Comparison of ENCODE assay signal across 18 cellular contexts in the genomic region with DNA sequence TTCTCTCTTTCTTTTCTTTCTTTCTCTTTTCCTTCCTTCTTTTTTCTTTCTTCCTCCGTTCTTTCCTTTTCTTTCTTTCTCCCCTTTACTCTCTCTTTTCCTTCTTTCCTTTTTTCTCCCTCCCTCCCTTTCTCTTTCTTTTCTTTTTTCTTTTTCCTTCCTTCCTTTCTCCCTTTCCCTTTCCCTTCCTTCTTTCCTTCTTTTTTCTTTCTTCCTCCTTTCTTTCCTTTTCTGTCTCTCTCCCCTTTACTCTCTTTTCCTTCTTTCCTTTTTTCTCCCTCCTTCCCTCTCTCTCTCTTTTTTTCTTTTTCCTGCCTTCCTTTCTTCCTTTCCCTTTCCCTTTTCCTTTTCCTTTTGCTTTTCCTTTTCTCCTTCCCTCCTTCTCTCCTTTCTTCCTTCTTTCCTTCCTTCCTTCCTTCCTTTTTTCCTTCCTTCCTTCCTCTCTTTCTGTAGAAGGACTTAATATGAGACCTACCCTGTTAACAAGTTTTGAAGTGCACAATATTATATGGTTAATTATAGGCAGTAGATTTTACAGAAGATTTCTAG.
DNase-seq lines count a peak whose midpoint lies in the region; ATAC-seq and TF ChIP-seq lines count a peak whose summit lies in the region.
"Had no signal": no experiment of that assay in that cellular context is flagged by ENCODE, and none has a peak within 500 bp of the region (broad histone marks: within the 10 kb centered on the region; RNA-seq: fewer than 3 reads in every experiment).

No MANE protein-coding gene starts in this region.

- H3K36me3 ChIP-seq in breast epithelium (no peaks in the 10 kb centered on the region), HEK293 (ENCODE audit: control insufficient read depth in 2 of 2, insufficient read depth in 1 of 2, low read length in 2 of 2) (no peaks in the 10 kb centered on the region)
- H3K36me3 ChIP-seq: BE2C, HAP-1 had no signal

- no peak for ATAC-seq in central memory CD8-positive, alpha-beta T cell (replicated peaks; ENCODE audit: extremely low read depth, poor library complexity, severe bottlenecking)
- no peak for ATAC-seq in HG03520 (IDR thresholded peaks at IDR 0.05; ENCODE audit: unreplicated experiment)
- ATAC-seq: GM12878 had no signal

- BruUV-seq in MCF 10A (replicated peaks; lab: Mats Ljungman, UMichigan), result no TSS peak

- POLR2A ChIA-PET in MCF 10A (lab: Yijun Ruan, JAX), result no interaction called here
- POLR2A ChIA-PET in HEK293 (lab: Yijun Ruan, JAX), result no interaction called here

- H3K36me3 Mint-ChIP-seq in MCF 10A (ENCODE audit: insufficient read depth, unreplicated experiment), result peaks cover 10% of the 10 kb centered on the region
- no peaks in the 10 kb centered on the region for H3K36me3 Mint-ChIP-seq in central memory CD8-positive, alpha-beta T cell (ENCODE audit: insufficient read depth)
- H3K36me3 Mint-ChIP-seq: CD4-positive, alpha-beta memory T cell had no signal

- TF ChIP-seq CTCF in MCF 10A (IDR thresholded peaks at IDR 0.05; ENCODE audit: unreplicated experiment) (no peak), breast epithelium (IDR thresholded peaks at IDR 0.05) (no peak), HEK293 (tag by site-specific recombination; IDR thresholded peaks at IDR 0.05) (no peak)

- no peaks in the 10 kb centered on the region for H3K4me1 Mint-ChIP-seq in MCF 10A (ENCODE audit: insufficient read depth, unreplicated experiment)
- H3K4me1 Mint-ChIP-seq in central memory CD8-positive, alpha-beta T cell, result no peaks in the 10 kb centered on the region
- H3K4me1 Mint-ChIP-seq: CD4-positive, alpha-beta memory T cell; IgD-negative memory B cell had no signal

- CTCF ChIA-PET in MCF 10A (lab: Yijun Ruan, JAX) (interaction anchor here (0.6 to 0.8 kb wide), 2 partner anchors 539 to 1540 kb away, joined by 3 read pairs; no protein-coding TSS in a partner anchor), HEK293 (lab: Yijun Ruan, JAX) (no interaction called here)

- H3K27me3 ChIP-seq in breast epithelium, result no peaks in the 10 kb centered on the region
- H3K27me3 ChIP-seq: BE2C had no signal

- H3K27ac ChIP-seq in breast epithelium (no peak overlapping the region), HEK293 (ENCODE audit: extremely low read depth, low read depth, low read length) (no peak overlapping the region)

- intact Hi-C loops in MCF 10A (cut with micrococcal nuclease) (no loop called here), breast epithelium (cut with DNase I; ENCODE audit: low total_unique reads) (no loop called here)

- H3K4me3 Mint-ChIP-seq in MCF 10A (ENCODE audit: unreplicated experiment), result no peak overlapping the region
- H3K4me3 Mint-ChIP-seq in central memory CD8-positive, alpha-beta T cell, result no peak overlapping the region
- H3K4me3 Mint-ChIP-seq: CD4-positive, alpha-beta memory T cell; IgD-negative memory B cell had no signal

- H3K9me3 ChIP-seq in breast epithelium (no peaks in the 10 kb centered on the region), HEK293 (ENCODE audit: control insufficient read depth, insufficient read depth, low read depth, low read length) (no peaks in the 10 kb centered on the region)
- H3K9me3 ChIP-seq: BE2C, HAP-1 had no signal

- peak overlapping the region; percentile 22 for H3K27ac Mint-ChIP-seq in MCF 10A (ENCODE audit: low read depth, unreplicated experiment)
- peak overlapping the region; percentile 20 for H3K27ac Mint-ChIP-seq in central memory CD8-positive, alpha-beta T cell (ENCODE audit: low read depth)
- H3K27ac Mint-ChIP-seq: CD4-positive, alpha-beta memory T cell had no signal

- peaks cover 3% of the 10 kb centered on the region for H3K9me3 Mint-ChIP-seq in MCF 10A (ENCODE audit: unreplicated experiment)
- H3K9me3 Mint-ChIP-seq in central memory CD8-positive, alpha-beta T cell, result no peaks in the 10 kb centered on the region

- H3K4me1 ChIP-seq in breast epithelium (no peaks in the 10 kb centered on the region), HEK293 (ENCODE audit: control insufficient read depth, insufficient read depth, low read length) (no peaks in the 10 kb centered on the region)
- H3K4me1 ChIP-seq: HAP-1 had no signal

- no peak for DNase-seq in MCF 10A (ENCODE audit: unreplicated experiment)
- no peak for DNase-seq in breast epithelium (ENCODE audit: low spot score in 2 of 2)
- no peak for DNase-seq in central memory CD8-positive, alpha-beta T cell (ENCODE audit: low spot score in 2 of 2)
- no peak for DNase-seq in NCI-H146 (lab: John Stamatoyannopoulos, UW)
- DNase-seq in COLO829 (ENCODE audit: low spot score), result no peak
- DNase-seq: BE2C; C1 segment of cervical spinal cord; CD4-positive, alpha-beta memory T cell; COR-L47; DMS 273 treated with DMSO at 0.1 percent for 48 hours; DND-41; EL; KG1 had no signal

- no peak for TF ChIP-seq POLR2A in breast epithelium (IDR thresholded peaks at IDR 0.05)

- H3K27me3 Mint-ChIP-seq in MCF 10A (ENCODE audit: insufficient read depth, unreplicated experiment), result no peaks in the 10 kb centered on the region
- peaks cover 21% of the 10 kb centered on the region for H3K27me3 Mint-ChIP-seq in central memory CD8-positive, alpha-beta T cell

- H3K4me3 ChIP-seq in breast epithelium, result no peak overlapping the region
- H3K4me3 ChIP-seq in HEK293 (ENCODE audit: low read depth, low read length), result no peak overlapping the region
- H3K4me3 ChIP-seq: GM12878, HAP-1 had no signal

TF ChIP-seq in HEK293, 187 proteins besides CTCF, POLR2A, EP300 and RAD21:
- TF ChIP-seq ZNF571 (tag by site-specific recombination; IDR thresholded peaks at IDR 0.05), result no peak
- no peak for TF ChIP-seq ZNF621 (tag by site-specific recombination; IDR thresholded peaks at IDR 0.05)
- no peak for TF ChIP-seq KLF9 (tag by site-specific recombination; IDR thresholded peaks at IDR 0.05; ENCODE audit: low read depth)
- no peak for TF ChIP-seq REPIN1 (tag by site-specific recombination; IDR thresholded peaks at IDR 0.05; ENCODE audit: low read depth)
- TF ChIP-seq ZNF324 (tag by site-specific recombination; IDR thresholded peaks at IDR 0.05), result no peak
- TF ChIP-seq ZNF341 (tag by site-specific recombination; IDR thresholded peaks at IDR 0.05; ENCODE audit: low read depth), result no peak
- TF ChIP-seq PRDM1 (tag by site-specific recombination; IDR thresholded peaks at IDR 0.05), result peak; percentile 100
- TF ChIP-seq ZNF248 (tag by site-specific recombination; IDR thresholded peaks at IDR 0.05), result no peak
- peak; percentile 93 for TF ChIP-seq ZNF366 (tag by site-specific recombination; conservative IDR thresholded peaks at IDR 0.05)
- 0 out of 2 replicates have a peak, but pooled peaks have one; percentile 70 for TF ChIP-seq ZNF239 (tag by site-specific recombination; IDR thresholded peaks at IDR 0.05)
- TF ChIP-seq ZNF266 (tag by site-specific recombination; IDR thresholded peaks at IDR 0.05; ENCODE audit: low read depth), result peak; percentile 37; the same call in 1 of the 2 replicates
